1 cellular context compared by ENCODE assay signal in the genomic region with DNA sequence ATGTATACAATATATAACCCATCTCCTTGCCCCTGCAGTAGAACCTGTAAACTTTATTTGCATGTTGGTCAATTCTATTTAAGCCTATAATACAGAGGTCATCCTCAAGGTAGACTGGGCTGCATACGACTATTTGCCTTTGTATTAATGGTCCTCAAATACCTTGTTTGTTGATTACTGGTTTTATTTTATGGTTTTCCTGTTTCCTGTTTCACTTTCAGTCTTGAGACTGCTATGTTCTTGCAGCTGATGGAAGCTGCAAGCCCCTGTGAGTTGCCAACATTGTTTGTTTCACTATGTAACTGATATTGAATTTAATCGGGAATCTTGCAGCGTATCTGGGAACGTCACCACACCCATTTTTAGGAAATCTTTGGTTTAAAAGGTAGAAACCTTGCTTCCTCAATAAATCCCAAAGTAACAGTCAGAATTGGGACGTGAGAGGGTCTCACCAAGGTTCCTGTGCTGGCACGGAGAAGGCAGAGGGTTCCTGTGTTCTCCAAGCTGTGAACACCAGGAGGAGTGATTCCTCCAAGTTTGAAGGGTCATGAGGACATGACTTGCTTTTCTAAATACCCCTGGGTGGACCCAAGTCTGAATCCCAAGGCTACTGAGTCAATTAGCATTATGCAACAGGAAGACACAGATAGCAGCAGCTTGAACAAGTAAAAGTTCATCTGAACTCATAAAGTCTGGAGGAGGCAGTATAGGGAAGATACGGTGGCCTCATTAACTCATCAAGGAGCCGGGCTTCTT.
TF ChIP-seq lines count a peak whose summit lies in the region.

No MANE protein-coding gene starts in this region.

TF ChIP-seq in GM23338, 12 proteins besides CTCF, POLR2A, EP300 and RAD21:
- TF ChIP-seq, protein P1, sequence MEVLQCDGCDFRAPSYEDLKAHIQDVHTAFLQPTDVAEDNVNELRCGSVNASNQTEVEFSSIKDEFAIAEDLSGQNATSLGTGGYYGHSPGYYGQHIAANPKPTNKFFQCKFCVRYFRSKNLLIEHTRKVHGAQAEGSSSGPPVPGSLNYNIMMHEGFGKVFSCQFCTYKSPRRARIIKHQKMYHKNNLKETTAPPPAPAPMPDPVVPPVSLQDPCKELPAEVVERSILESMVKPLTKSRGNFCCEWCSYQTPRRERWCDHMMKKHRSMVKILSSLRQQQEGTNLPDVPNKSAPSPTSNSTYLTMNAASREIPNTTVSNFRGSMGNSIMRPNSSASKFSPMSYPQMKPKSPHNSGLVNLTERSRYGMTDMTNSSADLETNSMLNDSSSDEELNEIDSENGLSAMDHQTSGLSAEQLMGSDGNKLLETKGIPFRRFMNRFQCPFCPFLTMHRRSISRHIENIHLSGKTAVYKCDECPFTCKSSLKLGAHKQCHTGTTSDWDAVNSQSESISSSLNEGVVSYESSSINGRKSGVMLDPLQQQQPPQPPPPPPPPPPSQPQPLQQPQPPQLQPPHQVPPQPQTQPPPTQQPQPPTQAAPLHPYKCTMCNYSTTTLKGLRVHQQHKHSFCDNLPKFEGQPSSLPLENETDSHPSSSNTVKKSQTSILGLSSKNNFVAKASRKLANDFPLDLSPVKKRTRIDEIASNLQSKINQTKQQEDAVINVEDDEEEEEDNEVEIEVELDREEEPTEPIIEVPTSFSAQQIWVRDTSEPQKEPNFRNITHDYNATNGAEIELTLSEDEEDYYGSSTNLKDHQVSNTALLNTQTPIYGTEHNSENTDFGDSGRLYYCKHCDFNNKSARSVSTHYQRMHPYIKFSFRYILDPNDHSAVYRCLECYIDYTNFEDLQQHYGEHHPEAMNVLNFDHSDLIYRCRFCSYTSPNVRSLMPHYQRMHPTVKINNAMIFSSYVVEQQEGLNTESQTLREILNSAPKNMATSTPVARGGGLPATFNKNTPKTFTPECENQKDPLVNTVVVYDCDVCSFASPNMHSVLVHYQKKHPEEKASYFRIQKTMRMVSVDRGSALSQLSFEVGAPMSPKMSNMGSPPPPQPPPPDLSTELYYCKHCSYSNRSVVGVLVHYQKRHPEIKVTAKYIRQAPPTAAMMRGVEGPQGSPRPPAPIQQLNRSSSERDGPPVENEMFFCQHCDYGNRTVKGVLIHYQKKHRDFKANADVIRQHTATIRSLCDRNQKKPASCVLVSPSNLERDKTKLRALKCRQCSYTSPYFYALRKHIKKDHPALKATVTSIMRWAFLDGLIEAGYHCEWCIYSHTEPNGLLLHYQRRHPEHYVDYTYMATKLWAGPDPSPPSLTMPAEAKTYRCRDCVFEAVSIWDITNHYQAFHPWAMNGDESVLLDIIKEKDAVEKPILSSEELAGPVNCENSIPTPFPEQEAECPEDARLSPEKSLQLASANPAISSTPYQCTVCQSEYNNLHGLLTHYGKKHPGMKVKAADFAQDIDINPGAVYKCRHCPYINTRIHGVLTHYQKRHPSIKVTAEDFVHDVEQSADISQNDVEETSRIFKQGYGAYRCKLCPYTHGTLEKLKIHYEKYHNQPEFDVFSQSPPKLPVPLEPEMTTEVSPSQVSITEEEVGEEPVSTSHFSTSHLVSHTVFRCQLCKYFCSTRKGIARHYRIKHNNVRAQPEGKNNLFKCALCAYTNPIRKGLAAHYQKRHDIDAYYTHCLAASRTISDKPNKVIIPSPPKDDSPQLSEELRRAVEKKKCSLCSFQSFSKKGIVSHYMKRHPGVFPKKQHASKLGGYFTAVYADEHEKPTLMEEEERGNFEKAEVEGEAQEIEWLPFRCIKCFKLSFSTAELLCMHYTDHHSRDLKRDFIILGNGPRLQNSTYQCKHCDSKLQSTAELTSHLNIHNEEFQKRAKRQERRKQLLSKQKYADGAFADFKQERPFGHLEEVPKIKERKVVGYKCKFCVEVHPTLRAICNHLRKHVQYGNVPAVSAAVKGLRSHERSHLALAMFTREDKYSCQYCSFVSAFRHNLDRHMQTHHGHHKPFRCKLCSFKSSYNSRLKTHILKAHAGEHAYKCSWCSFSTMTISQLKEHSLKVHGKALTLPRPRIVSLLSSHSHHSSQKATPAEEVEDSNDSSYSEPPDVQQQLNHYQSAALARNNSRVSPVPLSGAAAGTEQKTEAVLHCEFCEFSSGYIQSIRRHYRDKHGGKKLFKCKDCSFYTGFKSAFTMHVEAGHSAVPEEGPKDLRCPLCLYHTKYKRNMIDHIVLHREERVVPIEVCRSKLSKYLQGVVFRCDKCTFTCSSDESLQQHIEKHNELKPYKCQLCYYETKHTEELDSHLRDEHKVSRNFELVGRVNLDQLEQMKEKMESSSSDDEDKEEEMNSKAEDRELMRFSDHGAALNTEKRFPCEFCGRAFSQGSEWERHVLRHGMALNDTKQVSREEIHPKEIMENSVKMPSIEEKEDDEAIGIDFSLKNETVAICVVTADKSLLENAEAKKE (CRISPR knock-in tag; IDR thresholded peaks at IDR 0.05) = no peak
